In the genomic region with DNA sequence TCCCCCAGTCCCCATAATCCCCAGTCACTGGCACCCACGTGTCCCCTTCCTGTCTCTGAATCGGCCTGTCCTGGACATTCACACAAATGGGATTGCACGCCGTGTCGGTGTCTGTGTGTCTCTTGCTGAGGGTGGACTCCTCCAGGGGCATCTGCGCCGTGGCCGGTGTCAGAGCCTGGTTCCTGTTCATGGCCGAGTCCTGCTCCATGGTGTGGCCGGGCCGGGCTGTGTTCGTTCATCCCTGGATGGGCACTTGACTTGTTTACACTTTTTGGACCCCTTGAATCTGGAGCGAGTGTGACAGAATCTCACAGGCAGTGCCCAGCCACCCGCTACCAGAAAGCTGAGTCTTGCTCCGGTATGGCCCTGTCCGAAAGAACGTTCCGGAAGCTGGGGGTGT, we compare ENCODE assay signal across 26 cellular contexts. TPM values are rescaled to one million over a fixed set of nuclear protein-coding genes. Genes with fewer than 3 reads are reported as not detected.
"Had no signal": no experiment of that assay in that cellular context is flagged by ENCODE, and none has a peak within 500 bp of the region (broad histone marks: within the 10 kb centered on the region; RNA-seq: fewer than 3 reads in every experiment).

No MANE protein-coding gene starts in this region.

- H3K9me3 Mint-ChIP-seq: dendritic cell treated with granulocyte-macrophage colony-stimulating factor and Interleukin-4, amounts not matched to agents 40 ng/mL and 50 ng/mL, for 4 days; naive thymus-derived CD8-positive, alpha-beta T cell; neural crest cell; stimulated activated memory B cell treated with anti-CD40 and anti-IgM and Interleukin-4, amounts not matched to agents 10 μg/mL and 1 μg/mL and 100 μg/mL, for 72 hours; stimulated activated naive CD8-positive, alpha-beta T cell treated with anti-CD3 and anti-CD28 coated beads, Interleukin-15, amount 100 ng/mL, for 72 hours had no signal

- ATAC-seq: heart left ventricle; mucosa of descending colon; naive thymus-derived CD8-positive, alpha-beta T cell; pancreas; psoas muscle; right lobe of liver; stimulated activated memory B cell treated with anti-CD40 and anti-IgM and Interleukin-4, amounts not matched to agents 10 μg/mL and 1 μg/mL and 100 μg/mL, for 72 hours; stimulated activated naive CD8-positive, alpha-beta T cell treated with anti-CD3 and anti-CD28 coated beads, Interleukin-15, amount 100 ng/mL, for 72 hours; upper lobe of right lung had no signal

- H3K4me3 Mint-ChIP-seq: dendritic cell treated with granulocyte-macrophage colony-stimulating factor and Interleukin-4, amounts not matched to agents 40 ng/mL and 50 ng/mL, for 4 days; naive thymus-derived CD8-positive, alpha-beta T cell; stimulated activated memory B cell treated with anti-CD40 and anti-IgM and Interleukin-4, amounts not matched to agents 10 μg/mL and 1 μg/mL and 100 μg/mL, for 72 hours; stimulated activated naive CD8-positive, alpha-beta T cell treated with anti-CD3 and anti-CD28 coated beads, Interleukin-15, amount 100 ng/mL, for 72 hours had no signal

- H3K27me3 ChIP-seq: heart left ventricle, pancreas, right lobe of liver, testis, tibial nerve, upper lobe of right lung, vagina had no signal

- H3K9me3 ChIP-seq: heart left ventricle, mucosa of descending colon, pancreas, psoas muscle, right lobe of liver, testis, tibial nerve, upper lobe of right lung, vagina had no signal

- DNase-seq: hippocampal formation; mammary epithelial cell; mucosa of descending colon; naive thymus-derived CD8-positive, alpha-beta T cell; occipital lobe; psoas muscle; retina; right lobe of liver; stimulated activated CD4-positive, alpha-beta T cell treated with anti-CD3 and anti-CD28 coated beads, Interleukin-4, amount 100 ng/mL, for 1 hour; stimulated activated CD8-positive, alpha-beta memory T cell treated with anti-CD3 and anti-CD28 coated beads, Interleukin-4, amount 100 ng/mL, for 48 hours; stimulated activated naive CD8-positive, alpha-beta T cell treated with anti-CD3 and anti-CD28 coated beads, Interleukin-15, amount 100 ng/mL, for 72 hours; testis; upper lobe of right lung had no signal

- H3K27ac Mint-ChIP-seq: dendritic cell treated with granulocyte-macrophage colony-stimulating factor and Interleukin-4, amounts not matched to agents 40 ng/mL and 50 ng/mL, for 4 days; stimulated activated memory B cell treated with anti-CD40 and anti-IgM and Interleukin-4, amounts not matched to agents 10 μg/mL and 1 μg/mL and 100 μg/mL, for 72 hours had no signal

- H3K27ac ChIP-seq: heart left ventricle, pancreas, psoas muscle, right lobe of liver, testis, tibial nerve, upper lobe of right lung, vagina had no signal

- H3K4me3 ChIP-seq: heart left ventricle, mucosa of descending colon, pancreas, psoas muscle, right lobe of liver, testis, tibial nerve, upper lobe of right lung, vagina had no signal

- H3K4me1 ChIP-seq: pancreas, psoas muscle, right lobe of liver, testis, tibial nerve, upper lobe of right lung, vagina had no signal

RNA-seq across cellular contexts. Expression of a gene that starts 50.5 kb away (rescaled TPM):
- total RNA-seq: endothelial cell of umbilical vein; frontal cortex; glomerular endothelial cell; kidney epithelial cell; mammary epithelial cell; mesenteric fat pad; naive thymus-derived CD8-positive, alpha-beta T cell; neural crest cell; occipital lobe; pancreas; psoas muscle; right lobe of liver; subcutaneous adipose tissue; upper lobe of right lung had no signal
- polyA plus RNA-seq: endothelial cell of umbilical vein; mammary epithelial cell; naive thymus-derived CD8-positive, alpha-beta T cell had no signal
